8 cellular contexts compared by ENCODE assay signal in genomic region chr11:46363031-46363407, GRCh38. TPM values are rescaled to one million over a fixed set of nuclear protein-coding genes. Genes with fewer than 3 reads are reported as not detected.
A peak's percentile ranks its signal among the peaks of the same experiment; 100 is the strongest.
DNase-seq lines count a peak whose midpoint lies in the region; ATAC-seq and TF ChIP-seq lines count a peak whose summit lies in the region.

No MANE protein-coding gene starts in this region.

- H3K27me3 ChIP-seq in stomach smooth muscle (ENCODE audit: control insufficient read depth in 1 of 2, insufficient read depth in 2 of 2, low read length in 2 of 2) = no peaks in the 10 kb centered on the region
- no peaks in the 10 kb centered on the region for H3K27me3 ChIP-seq in foreskin keratinocyte

- no peaks in the 10 kb centered on the region for H3K9me3 ChIP-seq in stomach smooth muscle (ENCODE audit: control insufficient read depth in 2 of 2, low read length in 2 of 2)

- TF ChIP-seq CTCF in foreskin keratinocyte (conservative IDR thresholded peaks at IDR 0.05) = no peak

- no peak for ATAC-seq in foreskin keratinocyte

- peak; percentile 60 for DNase-seq in AG20443 (ENCODE audit: low spot score)
- DNase-seq in M059J (ENCODE audit: low read depth) = peak; percentile 97
- peak; percentile 61 for DNase-seq in astrocyte of the hippocampus (ENCODE audit: low read depth, low spot score)
- peak; percentile 80 for DNase-seq in islet precursor cell
- DNase-seq in NCI-H1092 (lab: John Stamatoyannopoulos, UW) = no peak
- no peak for DNase-seq in foreskin keratinocyte
- DNase-seq in NCI-H1105 treated with DMSO at 0.1 percent for 48 hours (lab: John Stamatoyannopoulos, UW) = no peak

- peak overlapping the region in 1 of 2 donors; percentile 82 for H3K4me3 ChIP-seq in stomach smooth muscle (ENCODE audit: low read length in 2 of 2)

- H3K4me1 ChIP-seq in stomach smooth muscle (ENCODE audit: control insufficient read depth, insufficient read depth, low read length) (peaks cover 48% of the 10 kb centered on the region), foreskin keratinocyte (no peaks in the 10 kb centered on the region)

- H3K27ac ChIP-seq in stomach smooth muscle (ENCODE audit: low read length) (peak overlapping the region; percentile 94), foreskin keratinocyte (no peak overlapping the region)

- H3K9ac ChIP-seq in stomach smooth muscle (ENCODE audit: low read length in 2 of 2) = peak overlapping the region; percentile 85 to 87

- H3K36me3 ChIP-seq in stomach smooth muscle (ENCODE audit: control insufficient read depth in 2 of 2, insufficient read depth in 2 of 2, low read length in 2 of 2) = peaks cover 1% of the 10 kb centered on the region in 2 donors

RNA-seq across cellular contexts. Expression of gene DGKZ, which starts 15.8 kb away (rescaled TPM):
- 38.4 and 73.4 TPM in 2 replicates for total RNA-seq in M059J (2014; rRNA removed; shearing (Covaris generic))
- 70.1 and 71.6 TPM in 2 replicates for total RNA-seq in foreskin keratinocyte
- polyA plus RNA-seq in foreskin keratinocyte = 57.9 and 59.1 TPM in 2 replicates

RNA-seq across cellular contexts. Expression of gene MDK, which starts 18.4 kb away (rescaled TPM):
- total RNA-seq in M059J (2014; rRNA removed; shearing (Covaris generic)) = 543 and 581 TPM in 2 replicates
- total RNA-seq in foreskin keratinocyte = 23.4 and 24.2 TPM in 2 replicates
- 50.6 and 56.0 TPM in 2 replicates for polyA plus RNA-seq in foreskin keratinocyte

RNA-seq across cellular contexts. Expression of gene CHRM4, which starts 28.6 kb away (rescaled TPM):
- 0.49 TPM in 1 of 2 replicates, not detected in the other for total RNA-seq in M059J (2014; rRNA removed; shearing (Covaris generic))
- not detected in 2 replicates for total RNA-seq in foreskin keratinocyte
- polyA plus RNA-seq in foreskin keratinocyte = not detected in 2 replicates

Comparison
In these comparisons a context has a peak if more than half of its experiments do, and no peak if none do; other contexts are left out.
1. DNase-seq: peak in AG20443 (single experiment), M059J (single experiment), astrocyte of the hippocampus (single experiment) and islet precursor cell (single experiment); none in NCI-H1092 (single experiment), foreskin keratinocyte (0 of 2) and NCI-H1105 treated with DMSO at 0.1 percent for 48 hours (single experiment).
2. RNA of gene MDK, which starts 18.4 kb away (total RNA-seq): 543 to 581 TPM in M059J; 23.4 to 24.2 TPM in foreskin keratinocyte; every median in the first group is over 10 times any median in the second.